16 cellular contexts compared by ENCODE assay signal in the genomic region with DNA sequence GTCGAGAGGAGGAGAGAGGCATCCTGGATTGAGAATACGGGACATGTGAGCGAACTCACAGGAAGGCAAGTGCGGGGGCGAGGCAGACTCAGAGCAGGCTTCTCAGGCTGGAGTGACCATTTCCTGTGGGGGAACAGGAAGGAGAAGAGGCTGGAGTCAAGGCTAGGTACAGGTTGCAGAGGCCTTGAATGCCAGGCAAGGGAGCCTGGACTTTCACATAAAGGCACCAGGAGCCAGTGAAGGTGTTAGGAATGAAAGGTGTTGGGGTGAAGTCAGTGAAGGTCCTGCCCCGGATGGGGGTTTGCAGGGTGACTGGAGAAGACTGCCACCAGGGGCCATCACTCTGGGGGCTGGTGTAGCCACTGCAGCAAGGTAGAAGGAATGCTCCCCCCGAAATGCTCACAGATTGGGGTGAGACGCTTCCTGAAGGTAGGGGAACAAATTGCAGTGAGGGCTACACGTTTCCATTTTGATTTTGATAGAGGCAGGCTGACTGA. TPM values are rescaled to one million over a fixed set of nuclear protein-coding genes. Genes with fewer than 3 reads are reported as not detected.
A peak's percentile ranks its signal among the peaks of the same experiment; 100 is the strongest.
DNase-seq lines count a peak whose midpoint lies in the region; ATAC-seq and TF ChIP-seq lines count a peak whose summit lies in the region.
"Had no signal": no experiment of that assay in that cellular context is flagged by ENCODE, and none has a peak within 500 bp of the region (broad histone marks: within the 10 kb centered on the region; RNA-seq: fewer than 3 reads in every experiment).

No MANE protein-coding gene starts in this region.

- H3K4me3 ChIP-seq in BLaER1 (no peak overlapping the region), PC-9 (no peak overlapping the region), esophagus squamous epithelium (no peak overlapping the region)
- H3K4me3 ChIP-seq: MG63 had no signal

- H3K27me3 ChIP-seq in BLaER1 (peaks cover 3% of the 10 kb centered on the region), PC-9 (ENCODE audit: insufficient read depth, low read depth) (no peaks in the 10 kb centered on the region), esophagus squamous epithelium (peaks cover 0 to 28% (median 0%) of the 10 kb centered on the region in 4 donors)
- H3K27me3 ChIP-seq: MG63 had no signal

- H3K4me1 ChIP-seq in BLaER1 (peaks cover 55% of the 10 kb centered on the region), PC-9 (replicated peaks; ENCODE audit: insufficient read depth) (peaks cover 19% of the 10 kb centered on the region), esophagus squamous epithelium (peaks cover 24 to 54% (median 25%) of the 10 kb centered on the region in 3 donors)

- no peaks in the 10 kb centered on the region for H3K79me2 ChIP-seq in PC-9 (ENCODE audit: low read depth)

- POLR2A ChIA-PET in PC-9 (lab: Charles Lee; ENCODE audit: unreplicated experiment): no interaction called here

- peaks cover 52% of the 10 kb centered on the region for H3K4me1 Mint-ChIP-seq in nephron

- 73 to 75% methylated on average over 8 to 9 of the region's 9 CpGs for WGBS in esophagus squamous epithelium, 2 donors

- no peak overlapping the region for H2AFZ ChIP-seq in PC-9

- intact Hi-C loops in PC-9 (cut with micrococcal nuclease; ENCODE audit: unreplicated experiment): no loop called here
- intact Hi-C loops in esophagus squamous epithelium (cut with DNase I): no loop called here

- peaks cover 6% of the 10 kb centered on the region; the same call in 1 of the 2 replicates for H3K9me3 ChIP-seq in BLaER1
- H3K9me3 ChIP-seq in PC-9 (ENCODE audit: insufficient read depth, low read depth): no peaks in the 10 kb centered on the region
- peaks cover 0 to 11% (median 0%) of the 10 kb centered on the region in 3 donors for H3K9me3 ChIP-seq in esophagus squamous epithelium

- no peak overlapping the region for H3K27ac ChIP-seq in BLaER1
- no peak overlapping the region for H3K27ac ChIP-seq in PC-9
- peak overlapping the region; percentile 76 to 85 (median 77) for H3K27ac ChIP-seq in esophagus squamous epithelium
- H3K27ac ChIP-seq: brain microvascular endothelial cell had no signal

- ATAC-seq in HG02884 (IDR thresholded peaks at IDR 0.05; ENCODE audit: unreplicated experiment): no peak
- ATAC-seq: naive thymus-derived CD8-positive, alpha-beta T cell had no signal

- CTCF ChIA-PET in PC-9 (lab: Charles Lee): no interaction called here

- H3K9me2 ChIP-seq in PC-9 (ENCODE audit: insufficient read depth): no peaks in the 10 kb centered on the region

- peaks cover 20% of the 10 kb centered on the region for H3F3A ChIP-seq in PC-9 (ENCODE audit: insufficient read depth, low read depth)

- H3K36me3 ChIP-seq in BLaER1: no peaks in the 10 kb centered on the region
- H3K36me3 ChIP-seq in PC-9 (ENCODE audit: low read depth): no peaks in the 10 kb centered on the region
- no peaks in the 10 kb centered on the region for H3K36me3 ChIP-seq in esophagus squamous epithelium
- H3K36me3 ChIP-seq: brain microvascular endothelial cell, MG63 had no signal

- H3K4me3 Mint-ChIP-seq in nephron: peak overlapping the region in 2 of 3 experiments; percentile 21 to 53
- H3K4me3 Mint-ChIP-seq: activated CD4-positive, alpha-beta T cell treated with anti-CD3 and anti-CD28 coated beads, Interleukin-2, amount 10 ng/mL, durations not matched to agents 24 days and 14 days; activated T-helper 1 cell treated with anti-CD3 and anti-CD28 coated beads, Interleukin-12 subunit alpha, Interleukin-12 subunit beta, Interleukin-2, Interleukin-4 antibody, amounts not matched to agents 30 ng/mL and 10 ng/mL and 1 ng/mL, durations not matched to agents 14 hours and 24 hours and 36 hours had no signal

- peaks cover 6% of the 10 kb centered on the region; the same call in 1 of the 2 replicates for H4K20me1 ChIP-seq in BLaER1
- no peaks in the 10 kb centered on the region for H4K20me1 ChIP-seq in PC-9 (ENCODE audit: insufficient read depth)

- peak overlapping the region; percentile 85 to 89 (median 87) for H3K27ac Mint-ChIP-seq in nephron
- H3K27ac Mint-ChIP-seq: activated CD4-positive, alpha-beta T cell treated with anti-CD3 and anti-CD28 coated beads, Interleukin-2, amount 10 ng/mL, durations not matched to agents 24 days and 14 days; activated T-helper 1 cell treated with anti-CD3 and anti-CD28 coated beads, Interleukin-12 subunit alpha, Interleukin-12 subunit beta, Interleukin-2, Interleukin-4 antibody, amounts not matched to agents 30 ng/mL and 10 ng/mL and 1 ng/mL, durations not matched to agents 14 hours and 24 hours and 36 hours had no signal

- DNase-seq in PC-9: no peak
- no peak for DNase-seq in esophagus squamous epithelium (lab: John Stamatoyannopoulos, UW)
- DNase-seq in A172 (ENCODE audit: low spot score): no peak
- DNase-seq in mesenteric fat pad (ENCODE audit: low spot score): no peak
- no peak for DNase-seq in SIG-M5 (lab: John Stamatoyannopoulos, UW)
- DNase-seq: activated CD4-positive, alpha-beta T cell treated with anti-CD3 and anti-CD28 coated beads, Interleukin-2, amount 10 ng/mL, durations not matched to agents 24 days and 14 days; brain microvascular endothelial cell; MG63; naive thymus-derived CD8-positive, alpha-beta T cell; stimulated activated CD4-positive, alpha-beta T cell treated with anti-CD3 and anti-CD28 coated beads, Interleukin-12 subunit alpha, Interleukin-12 subunit beta, amount 100 ng/mL, for 4 hours had no signal

- H3K27me3 Mint-ChIP-seq in nephron (ENCODE audit: low read depth): peaks cover 21% of the 10 kb centered on the region

- TF ChIP-seq CTCF in PC-9 (conservative IDR thresholded peaks at IDR 0.05) (no peak), esophagus squamous epithelium (IDR thresholded peaks at IDR 0.05) (no peak), nephron (IDR thresholded peaks at IDR 0.05; ENCODE audit: unreplicated experiment in 3 of 3) (no peak)

- no peak for TF ChIP-seq POLR2A in esophagus squamous epithelium (IDR thresholded peaks at IDR 0.05)

- H3K9me3 Mint-ChIP-seq in nephron: no peaks in the 10 kb centered on the region
- H3K9me3 Mint-ChIP-seq: activated CD4-positive, alpha-beta T cell treated with anti-CD3 and anti-CD28 coated beads, Interleukin-2, amount 10 ng/mL, durations not matched to agents 24 days and 14 days; activated T-helper 1 cell treated with anti-CD3 and anti-CD28 coated beads, Interleukin-12 subunit alpha, Interleukin-12 subunit beta, Interleukin-2, Interleukin-4 antibody, amounts not matched to agents 30 ng/mL and 10 ng/mL and 1 ng/mL, durations not matched to agents 14 hours and 24 hours and 36 hours; naive thymus-derived CD8-positive, alpha-beta T cell had no signal

- H3K9ac ChIP-seq in BLaER1: 0 out of 2 replicates have a peak overlapping the region, but pooled peaks have one; percentile 24

- H3K4me2 ChIP-seq in BLaER1 (peak overlapping the region; percentile 78), PC-9 (peak overlapping the region; percentile 26; the same call in 1 of the 2 replicates)

- no TSS peak for BruUV-seq in PC-9 (replicated peaks; lab: Mats Ljungman, UMichigan)

- H3K36me3 Mint-ChIP-seq in nephron (ENCODE audit: low read depth): no peaks in the 10 kb centered on the region
- H3K36me3 Mint-ChIP-seq: naive thymus-derived CD8-positive, alpha-beta T cell had no signal

RNA-seq across cellular contexts. Expression of gene GPRC5C, which starts 5.3 kb away (rescaled TPM):
- total RNA-seq in PC-9 (2021) (27.9 and 32.4 TPM in 2 replicates), esophagus squamous epithelium (10 to 100 TPM in 2 of 4 donors, 1 to 10 TPM in 2; 6.3 to 21.6 (median 11.7) TPM), mesenteric fat pad (17.9 TPM)
- 2.7 and 5.9 TPM in 2 replicates for total RNA-seq in A172 (2014; rRNA removed; shearing (Covaris generic))
- total RNA-seq: activated T-helper 1 cell treated with anti-CD3 and anti-CD28 coated beads, Interleukin-12 subunit alpha, Interleukin-12 subunit beta, Interleukin-2, Interleukin-4 antibody, amounts not matched to agents 30 ng/mL and 10 ng/mL and 1 ng/mL, durations not matched to agents 14 hours and 24 hours and 36 hours; endothelial cell of umbilical vein; naive thymus-derived CD8-positive, alpha-beta T cell had no signal

RNA-seq across cellular contexts. Expression of gene CD300A, which starts 39.8 kb away (rescaled TPM):
- total RNA-seq in PC-9 (2021) (not detected in 2 replicates), esophagus squamous epithelium (10 to 100 TPM in 1 of 4 donors, 1 to 10 TPM in 2, under 1 TPM in 1; 0.88 to 19.6 (median 2.8) TPM), mesenteric fat pad (19.0 TPM)
- not detected in 2 replicates for total RNA-seq in A172 (2014; rRNA removed; shearing (Covaris generic))
- total RNA-seq: endothelial cell of umbilical vein had no signal

RNA-seq across cellular contexts. Expression of gene GPR142, which starts 59.3 kb away (rescaled TPM):
- total RNA-seq in PC-9 (2021): not detected in 2 replicates
- under 1 TPM in 1 of 4 donors, not detected in 3; 0.38 TPM for total RNA-seq in esophagus squamous epithelium
- total RNA-seq in A172 (2014; rRNA removed; shearing (Covaris generic)): not detected in 2 replicates
- not detected for total RNA-seq in mesenteric fat pad
- total RNA-seq: activated CD4-positive, alpha-beta T cell treated with anti-CD3 and anti-CD28 coated beads, Interleukin-2, amount 10 ng/mL, durations not matched to agents 24 days and 14 days; activated T-helper 1 cell treated with anti-CD3 and anti-CD28 coated beads, Interleukin-12 subunit alpha, Interleukin-12 subunit beta, Interleukin-2, Interleukin-4 antibody, amounts not matched to agents 30 ng/mL and 10 ng/mL and 1 ng/mL, durations not matched to agents 14 hours and 24 hours and 36 hours; endothelial cell of umbilical vein; naive thymus-derived CD8-positive, alpha-beta T cell; T-helper 1 cell treated with Interleukin-12 subunit alpha and Interleukin-12 subunit beta and Interleukin-4 antibody, amounts not matched to agents 30 ng/mL and 1 ng/mL, for 36 hours had no signal

Comparison
In these comparisons a context has a peak if more than half of its experiments do, and no peak if none do; other contexts are left out.
1. H3K27ac ChIP-seq: peak in esophagus squamous epithelium (4 of 4); none in BLaER1 (single experiment) and PC-9 (single experiment).